In genomic region chr12:124419292-124420040, GRCh38 we compare ENCODE assay signal across 17 cellular contexts.
DNase-seq lines count a peak whose midpoint lies in the region; FAIRE-seq and TF ChIP-seq lines count a peak whose summit lies in the region.
"Had no signal": no experiment of that assay in that cellular context is flagged by ENCODE, and none has a peak within 500 bp of the region (broad histone marks: within the 10 kb centered on the region; RNA-seq: fewer than 3 reads in every experiment).

No MANE protein-coding gene starts in this region.

- peaks cover 25 to 61% of the 10 kb centered on the region in 2 donors for H3K36me3 ChIP-seq in neuronal stem cell (replicated peaks in 1 of 2; ENCODE audit: control insufficient read depth in 2 of 2, insufficient read depth in 2 of 2, low read length in 2 of 2)

- H3K9me3 ChIP-seq in neuronal stem cell (replicated peaks in 1 of 2; ENCODE audit: control insufficient read depth in 2 of 2, insufficient read depth in 1 of 2, low read depth in 1 of 2, low read length in 2 of 2) = peaks cover 2 to 5% of the 10 kb centered on the region in 2 donors
- H3K9me3 ChIP-seq: prostate gland had no signal

- no peak overlapping the region for H2AK5ac ChIP-seq in neuronal stem cell (ENCODE audit: low read depth, low read length)

- H3K27ac ChIP-seq in cingulate gyrus (ENCODE audit: low read depth, low read length) = peak overlapping the region; percentile 47
- H3K27ac ChIP-seq in neuronal stem cell (replicated peaks; ENCODE audit: low read length) = no peak overlapping the region

- no CpG with 5 or more reads among the region's 21 CpGs for WGBS in neuronal stem cell (ENCODE audit: extremely low coverage in 2 of 2, insufficient read length in 2 of 2, insufficient replicate concordance in 1 of 2), 2 donors

- H3K27ac Mint-ChIP-seq in activated T-cell treated with anti-CD3 and anti-CD28 coated beads, Interleukin-2, amount 50 U/mL, for 24 hours = no peak overlapping the region
- H3K27ac Mint-ChIP-seq: activated CD4-positive, alpha-beta T cell treated with anti-CD3 and anti-CD28 coated beads for 36 hours had no signal

- H3K9ac ChIP-seq in neuronal stem cell (ENCODE audit: low read depth, low read length, poor library complexity) = no peak overlapping the region

- no peak overlapping the region for H2BK15ac ChIP-seq in neuronal stem cell (ENCODE audit: low read length)

- DNase-seq in D721Med (ENCODE audit: insufficient read length, low spot score) = no peak
- DNase-seq in NCI-H2171 treated with DMSO at 0.1 percent for 48 hours (lab: John Stamatoyannopoulos, UW) = peak; percentile 92
- no peak for DNase-seq in neuronal stem cell (ENCODE audit: low spot score)
- no peak for DNase-seq in HK-2 (ENCODE audit: unreplicated experiment)
- no peak for DNase-seq in activated T-cell treated with anti-CD3 and anti-CD28 coated beads, Interleukin-2, amount 50 U/mL, for 24 hours
- DNase-seq in islet precursor cell = no peak
- DNase-seq in stimulated activated CD4-positive, alpha-beta T cell treated with anti-CD3 and anti-CD28 coated beads, Interleukin-2, amount 100 ng/mL, for 24 hours = no peak
- DNase-seq: activated CD4-positive, alpha-beta T cell treated with anti-CD3 and anti-CD28 coated beads for 36 hours; activated T-cell treated with anti-CD3 and anti-CD28 coated beads, Interleukin-2, amount 50 U/mL, for 4 hours; GF-D8; KG1; NCI-H1436; stimulated activated CD4-positive, alpha-beta T cell treated with anti-CD3 and anti-CD28 coated beads, Interleukin-2, amount 100 ng/mL, for 48 hours had no signal

- no peak for TF ChIP-seq CTCF in D721Med (IDR thresholded peaks at IDR 0.05; ENCODE audit: insufficient read depth, missing control alignments)

- peaks cover 17% of the 10 kb centered on the region for H3K79me1 ChIP-seq in neuronal stem cell (ENCODE audit: low read depth, low read length)

- H2AFZ ChIP-seq in neuronal stem cell (ENCODE audit: low read length) = no peak overlapping the region

- no peaks in the 10 kb centered on the region for H3K9me3 Mint-ChIP-seq in activated T-cell treated with anti-CD3 and anti-CD28 coated beads, Interleukin-2, amount 50 U/mL, for 24 hours
- H3K9me3 Mint-ChIP-seq: activated T-cell treated with anti-CD3 and anti-CD28 coated beads, Interleukin-2, amount 50 U/mL, for 4 hours had no signal

- no peaks in the 10 kb centered on the region for H3K4me1 Mint-ChIP-seq in activated T-cell treated with anti-CD3 and anti-CD28 coated beads, Interleukin-2, amount 50 U/mL, for 24 hours (ENCODE audit: low read depth)
- H3K4me1 Mint-ChIP-seq: activated CD4-positive, alpha-beta T cell treated with anti-CD3 and anti-CD28 coated beads for 36 hours had no signal

- no peaks in the 10 kb centered on the region for H3K4me1 ChIP-seq in neuronal stem cell (ENCODE audit: control insufficient read depth in 2 of 2, insufficient read depth in 1 of 2, low read depth in 1 of 2, low read length in 2 of 2)

- H2BK5ac ChIP-seq in neuronal stem cell (ENCODE audit: low read length) = no peak overlapping the region

- no peak overlapping the region for H3K18ac ChIP-seq in neuronal stem cell (ENCODE audit: low read length)

- FAIRE-seq in D721Med (lab: Jason Lieb, UNC) = peak; percentile 84
- FAIRE-seq: islet of Langerhans, urothelium cell line had no signal

- H3K4ac ChIP-seq in neuronal stem cell (ENCODE audit: low read length) = no peak overlapping the region

- no peaks in the 10 kb centered on the region for H3K27me3 Mint-ChIP-seq in activated T-cell treated with anti-CD3 and anti-CD28 coated beads, Interleukin-2, amount 50 U/mL, for 24 hours
- H3K27me3 Mint-ChIP-seq: activated CD4-positive, alpha-beta T cell treated with anti-CD3 and anti-CD28 coated beads for 36 hours had no signal

- H2BK120ac ChIP-seq in neuronal stem cell (ENCODE audit: low read depth, low read length) = no peak overlapping the region

- H3K4me2 ChIP-seq in neuronal stem cell (ENCODE audit: insufficient read depth, low read length, poor library complexity, severe bottlenecking) = no peak overlapping the region

- no peaks in the 10 kb centered on the region for H3K27me3 ChIP-seq in neuronal stem cell (ENCODE audit: control insufficient read depth in 3 of 3, insufficient read depth in 3 of 3, low read depth in 1 of 3, low read length in 3 of 3)

- H3K4me3 Mint-ChIP-seq in activated T-cell treated with anti-CD3 and anti-CD28 coated beads, Interleukin-2, amount 50 U/mL, for 24 hours = no peak overlapping the region
- H3K4me3 Mint-ChIP-seq: activated CD4-positive, alpha-beta T cell treated with anti-CD3 and anti-CD28 coated beads for 36 hours; activated T-cell treated with anti-CD3 and anti-CD28 coated beads, Interleukin-2, amount 50 U/mL, for 4 hours had no signal

- peaks cover 81% of the 10 kb centered on the region for H3K36me3 Mint-ChIP-seq in activated T-cell treated with anti-CD3 and anti-CD28 coated beads, Interleukin-2, amount 50 U/mL, for 24 hours (ENCODE audit: low read depth)

- no peak overlapping the region for H4K8ac ChIP-seq in neuronal stem cell (ENCODE audit: low read depth, low read length)

- no peak overlapping the region for H3K4me3 ChIP-seq in neuronal stem cell (ENCODE audit: low read length in 2 of 2)
- H3K4me3 ChIP-seq: prostate gland had no signal

- peak overlapping the region; percentile 10 for H3K23ac ChIP-seq in neuronal stem cell (ENCODE audit: low read depth, low read length, poor library complexity)

- no peak overlapping the region for H2BK12ac ChIP-seq in neuronal stem cell (ENCODE audit: low read length)

- H4K91ac ChIP-seq in neuronal stem cell (ENCODE audit: low read depth, low read length, poor library complexity) = no peak overlapping the region

- H3K14ac ChIP-seq in neuronal stem cell (ENCODE audit: low read length) = no peak overlapping the region
